8 cellular contexts compared by ENCODE assay signal in genomic region chr2:20650412-20650879, GRCh38. TPM values are rescaled to one million over a fixed set of nuclear protein-coding genes. Genes with fewer than 3 reads are reported as not detected.
DNase-seq lines count a peak whose midpoint lies in the region; ATAC-seq and TF ChIP-seq lines count a peak whose summit lies in the region.

No MANE protein-coding gene starts in this region.

- ATAC-seq in GM18508 (IDR thresholded peaks at IDR 0.05; ENCODE audit: insufficient read depth, unreplicated experiment) (peak; percentile 18), HG03432 (IDR thresholded peaks at IDR 0.05; ENCODE audit: unreplicated experiment) (peak; percentile 19), thoracic aorta (ENCODE audit: insufficient number of reproducible peaks, low FRiP score, low read depth) (peak; percentile 12), HG03108 (IDR thresholded peaks at IDR 0.05; ENCODE audit: unreplicated experiment) (no peak)
- peak; percentile 3 for ATAC-seq in effector memory CD8-positive, alpha-beta T cell (replicated peaks)

- H3K27me3 Mint-ChIP-seq in effector memory CD8-positive, alpha-beta T cell: peaks cover 0 to 3% of the 10 kb centered on the region in 2 donors

- no peaks in the 10 kb centered on the region for H3K27me3 ChIP-seq in thoracic aorta (replicated peaks; ENCODE audit: insufficient read depth)

- peaks cover 7% of the 10 kb centered on the region for H3K36me3 Mint-ChIP-seq in effector memory CD8-positive, alpha-beta T cell (ENCODE audit: insufficient read depth)

- H3K9me3 ChIP-seq in thoracic aorta: no peaks in the 10 kb centered on the region

- H3K4me1 Mint-ChIP-seq in effector memory CD8-positive, alpha-beta T cell (ENCODE audit: low read depth in 2 of 2): peaks cover 27 to 28% of the 10 kb centered on the region in 2 donors

- peak overlapping the region; percentile 89 to 93 for H3K4me3 Mint-ChIP-seq in effector memory CD8-positive, alpha-beta T cell

- H3K27ac Mint-ChIP-seq in effector memory CD8-positive, alpha-beta T cell: peak overlapping the region; percentile 93 to 96

- H3K4me1 ChIP-seq in thoracic aorta (ENCODE audit: control insufficient read depth in 1 of 2, low read depth in 2 of 2): peaks cover 23 to 51% of the 10 kb centered on the region in 2 donors

- peak overlapping the region; percentile 85 for H3K4me3 ChIP-seq in thoracic aorta

- DNase-seq in AML-193 (lab: John Stamatoyannopoulos, UW) (peak; percentile 11 to 23), SK-N-DZ (ENCODE audit: low spot score) (peak; percentile 45), lung microvascular endothelial cell (ENCODE audit: low read depth in 2 of 2) (peak; percentile 45 to 50), thoracic aorta (ENCODE audit: low spot score) (no peak)
- peak in 1 of 3 experiments; percentile 32 for DNase-seq in effector memory CD8-positive, alpha-beta T cell

- peaks cover 4% of the 10 kb centered on the region for H3K36me3 ChIP-seq in thoracic aorta

- H3K9me3 Mint-ChIP-seq in effector memory CD8-positive, alpha-beta T cell: no peaks in the 10 kb centered on the region

- TF ChIP-seq CTCF in thoracic aorta (IDR thresholded peaks at IDR 0.05): no peak

- peak overlapping the region; percentile 88 to 94 for H3K27ac ChIP-seq in thoracic aorta

RNA-seq across cellular contexts. Expression of gene HS1BP3, which starts 0.5 kb away (rescaled TPM):
- polyA plus RNA-seq in SK-N-DZ (2014; cell fraction: cytosol; rRNA removed): 10.6 and 18.1 TPM in 2 replicates
- polyA plus RNA-seq in SK-N-DZ (2014; cell fraction: nucleus; rRNA removed): 12.7 and 17.9 TPM in 2 replicates
- 17.9 and 21.8 TPM in 2 replicates for total RNA-seq in lung microvascular endothelial cell
- total RNA-seq in thoracic aorta: 10 to 100 TPM; 40.7 to 65.8 TPM

RNA-seq across cellular contexts. Expression of gene GDF7, which starts 16.5 kb away (rescaled TPM):
- polyA plus RNA-seq in SK-N-DZ (2014; cell fraction: cytosol; rRNA removed): not detected in 2 replicates
- 0.14 TPM in 1 of 2 replicates, not detected in the other for polyA plus RNA-seq in SK-N-DZ (2014; cell fraction: nucleus; rRNA removed)
- 2.8 and 19.6 TPM in 2 replicates for total RNA-seq in lung microvascular endothelial cell
- total RNA-seq in thoracic aorta: 10 to 100 TPM; 39.7 to 40.7 TPM
